Comparison of ENCODE assay signal across 8 cellular contexts in genomic region chr11:102268985-102269470, GRCh38. TPM values are rescaled to one million over a fixed set of nuclear protein-coding genes. Genes with fewer than 3 reads are reported as not detected.
A peak's percentile ranks its signal among the peaks of the same experiment; 100 is the strongest.
DNase-seq lines count a peak whose midpoint lies in the region; ATAC-seq, FAIRE-seq and TF ChIP-seq lines count a peak whose summit lies in the region.

No MANE protein-coding gene starts in this region.

- H3K4me2 ChIP-seq in Karpas-422 (ENCODE audit: low read depth, low read length, poor library complexity, severe bottlenecking), result peak overlapping the region; percentile 10

- H3K36me3 ChIP-seq in Karpas-422 (ENCODE audit: insufficient read depth, low read length), result no peaks in the 10 kb centered on the region

- H4K20me1 ChIP-seq in Karpas-422 (ENCODE audit: insufficient read depth, low read depth, low read length), result no peaks in the 10 kb centered on the region

- TF ChIP-seq CTCF in AG09309 (IDR thresholded peaks at IDR 0.05; ENCODE audit: control insufficient read depth, insufficient read depth, low read depth, low read length, missing control alignments) (no peak), choroid plexus epithelial cell (conservative IDR thresholded peaks at IDR 0.05; ENCODE audit: low read depth, low read length) (no peak)

- no peaks in the 10 kb centered on the region for H3K79me2 ChIP-seq in Karpas-422 (ENCODE audit: low read length)

- H3K4me1 ChIP-seq in Karpas-422 (ENCODE audit: low read length), result peaks cover 4% of the 10 kb centered on the region

- no peak overlapping the region for H2AFZ ChIP-seq in Karpas-422 (ENCODE audit: low read length)

- no peak overlapping the region for H3K9ac ChIP-seq in Karpas-422 (ENCODE audit: low read length)

- no peaks in the 10 kb centered on the region for H3K9me3 Mint-ChIP-seq in naive thymus-derived CD8-positive, alpha-beta T cell

- DNase-seq in AG09309 (ENCODE audit: low read depth) (no peak), Karpas-422 (no peak), choroid plexus epithelial cell (ENCODE audit: low read depth) (no peak), NK-92 (lab: John Stamatoyannopoulos, UW; ENCODE audit: unreplicated experiment) (no peak), GM12892 (ENCODE audit: insufficient read length) (no peak), dermis blood vessel endothelial cell (no peak)
- no peak for DNase-seq in naive thymus-derived CD8-positive, alpha-beta T cell

- TF ChIP-seq POLR2A in GM12892 (IDR thresholded peaks at IDR 0.05; ENCODE audit: low read depth, low read length), result no peak

- POLR2A ChIA-PET in naive thymus-derived CD8-positive, alpha-beta T cell (lab: Charles Lee), result interaction anchor here (1.1 kb wide), 1 partner anchor 19 kb away, joined by 3 read pairs; no protein-coding TSS in a partner anchor

- no peak overlapping the region for H3K27ac ChIP-seq in Karpas-422 (ENCODE audit: low read length)

- no peak for FAIRE-seq in GM12892 (lab: Jason Lieb, UNC)

- no peak for ATAC-seq in naive thymus-derived CD8-positive, alpha-beta T cell
- ATAC-seq in GM19452 (IDR thresholded peaks at IDR 0.05; ENCODE audit: unreplicated experiment), result no peak

- H3K9me3 ChIP-seq in Karpas-422 (ENCODE audit: low read length), result no peaks in the 10 kb centered on the region

- peak overlapping the region; percentile 67 to 92 (median 80) for H3K4me3 Mint-ChIP-seq in naive thymus-derived CD8-positive, alpha-beta T cell

- H3K4me3 ChIP-seq in AG09309 (ENCODE audit: control insufficient read depth, low read depth, low read length), result peak overlapping the region; percentile 46
- no peak overlapping the region for H3K4me3 ChIP-seq in Karpas-422 (ENCODE audit: low read length)
- peak overlapping the region; percentile 45 for H3K4me3 ChIP-seq in choroid plexus epithelial cell (ENCODE audit: low read depth, low read length)

- peak overlapping the region; percentile 42 to 93 (median 70) for H3K27ac Mint-ChIP-seq in naive thymus-derived CD8-positive, alpha-beta T cell

- 0 out of 2 replicates have a peak, but pooled peaks cover 3% of the 10 kb centered on the region for H3K27me3 ChIP-seq in Karpas-422 (ENCODE audit: low read length)

- H3K27me3 Mint-ChIP-seq in naive thymus-derived CD8-positive, alpha-beta T cell, result peaks cover 0 to 20% (median 0%) of the 10 kb centered on the region in 5 donors

- H3K4me1 Mint-ChIP-seq in naive thymus-derived CD8-positive, alpha-beta T cell, result peaks cover 23 to 36% (median 30%) of the 10 kb centered on the region in 4 donors

- H3K36me3 Mint-ChIP-seq in naive thymus-derived CD8-positive, alpha-beta T cell, result no peaks in the 10 kb centered on the region

- H3K9me2 ChIP-seq in Karpas-422 (replicated peaks; ENCODE audit: insufficient read depth, low read length), result no peaks in the 10 kb centered on the region

RNA-seq across cellular contexts. Expression of gene BIRC3, which starts 48.3 kb away (rescaled TPM):
- total RNA-seq in Karpas-422 (2014; rRNA removed; shearing (Covaris generic); ENCODE audit: low replicate concordance), result 0.47 and 0.52 TPM in 2 replicates
- total RNA-seq in naive thymus-derived CD8-positive, alpha-beta T cell, result 10 to 100 TPM; 94.8 to 97.7 TPM
- polyA plus RNA-seq in naive thymus-derived CD8-positive, alpha-beta T cell, result 10 to 100 TPM; 16.7 to 22.9 (median 19.1) TPM
- 109 TPM for polyA plus RNA-seq in GM12892 (2012; ENCODE audit: missing spikeins)
- 3.6 and 8.7 TPM in 2 replicates for total RNA-seq in dermis blood vessel endothelial cell
